Comparison of ENCODE assay signal across 19 cellular contexts in genomic region chr7:95933618-95934017, GRCh38.
DNase-seq lines count a peak whose midpoint lies in the region; ATAC-seq and TF ChIP-seq lines count a peak whose summit lies in the region.
"Had no signal": no experiment of that assay in that cellular context is flagged by ENCODE, and none has a peak within 500 bp of the region (broad histone marks: within the 10 kb centered on the region; RNA-seq: fewer than 3 reads in every experiment).

No MANE protein-coding gene starts in this region.

- H2BK12ac ChIP-seq in mesenchymal stem cell (ENCODE audit: low read length in 2 of 2): no peak overlapping the region

- H2AK5ac ChIP-seq in mesenchymal stem cell (ENCODE audit: low read length, severe bottlenecking): no peak overlapping the region

- in situ Hi-C loops in G401 (cut with HindIII; ENCODE audit: low sequenced_read_pairs): no loop called here

- DNase-seq in DMS53 (lab: John Stamatoyannopoulos, UW) (peak; percentile 98), NCI-H1417 treated with DMSO at 0.1 percent for 48 hours (lab: John Stamatoyannopoulos, UW) (peak; percentile 100), NCI-H2171 (lab: John Stamatoyannopoulos, UW) (peak; percentile 37), SJCRH30 (peak; percentile 22 to 55), G401 (ENCODE audit: low spot score) (no peak), sigmoid colon (no peak), mesenchymal stem cell (no peak)
- DNase-seq: activated CD4-positive, alpha-beta T cell treated with anti-CD3 and anti-CD28 coated beads, Interleukin-2, amount 10 ng/mL, durations not matched to agents 24 days and 14 days; activated CD8-positive, alpha-beta memory T cell treated with anti-CD3 and anti-CD28 coated beads, Interleukin-2, amount 50 U/mL, for 4 hours; activated gamma-delta T cell; CD8-positive, alpha-beta memory T cell; erythroblast; H9; left lung; stimulated activated CD4-positive, alpha-beta T cell treated with anti-CD3 and anti-CD28 coated beads, Interleukin-4, amount 100 ng/mL, for 1 hour; SW 1271; upper lobe of left lung had no signal

- H3K4me2 ChIP-seq in mesenchymal stem cell (ENCODE audit: low read length, poor library complexity, severe bottlenecking): no peak overlapping the region

- no peaks in the 10 kb centered on the region for H3K27me3 ChIP-seq in SJCRH30
- H3K27me3 ChIP-seq in sigmoid colon: no peaks in the 10 kb centered on the region
- no peaks in the 10 kb centered on the region for H3K27me3 ChIP-seq in mesenchymal stem cell (ENCODE audit: control insufficient read depth in 1 of 2, insufficient read depth in 1 of 2, low read length in 2 of 2)
- H3K27me3 ChIP-seq: left lung, upper lobe of left lung had no signal

- no peak overlapping the region for H3K14ac ChIP-seq in mesenchymal stem cell (ENCODE audit: low read length in 2 of 2)

- no peak overlapping the region for H2BK120ac ChIP-seq in mesenchymal stem cell (ENCODE audit: low read depth, low read length)

- no peak overlapping the region for H2BK15ac ChIP-seq in mesenchymal stem cell (ENCODE audit: low read depth, poor library complexity, severe bottlenecking)

- no peak overlapping the region for H4K8ac ChIP-seq in mesenchymal stem cell (ENCODE audit: low read length)

- H3K27ac ChIP-seq in SJCRH30 (no peak overlapping the region), sigmoid colon (no peak overlapping the region), mesenchymal stem cell (ENCODE audit: low read length, poor library complexity, severe bottlenecking) (no peak overlapping the region)
- H3K27ac ChIP-seq: HL-60, left lung, upper lobe of left lung had no signal

- H3K36me3 ChIP-seq in SJCRH30 (no peaks in the 10 kb centered on the region), sigmoid colon (no peaks in the 10 kb centered on the region), mesenchymal stem cell (ENCODE audit: control insufficient read depth in 1 of 2, insufficient read depth in 2 of 2, low read depth in 1 of 2, low read length in 2 of 2) (no peaks in the 10 kb centered on the region)
- H3K36me3 ChIP-seq: left lung, upper lobe of left lung had no signal

- no peak for ATAC-seq in HG03039 (IDR thresholded peaks at IDR 0.05; ENCODE audit: unreplicated experiment)
- ATAC-seq: left lung had no signal

- no peak for TF ChIP-seq CTCF in sigmoid colon (IDR thresholded peaks at IDR 0.05)

- H3K23ac ChIP-seq in mesenchymal stem cell (ENCODE audit: low read length in 2 of 2): no peak overlapping the region

- H3K18ac ChIP-seq in mesenchymal stem cell (ENCODE audit: low read depth in 1 of 2, low read length in 2 of 2): no peak overlapping the region

- intact Hi-C loops in sigmoid colon (cut with DNase I): no loop called here

- WGBS in sigmoid colon, 2 donors: 55 to 77% methylated on average over 4 of the region's 4 CpGs
- WGBS in mesenchymal stem cell: 100% methylated on average over 1 of the region's 4 CpGs

- TF ChIP-seq EP300 in sigmoid colon (IDR thresholded peaks at IDR 0.05): no peak

- no peaks in the 10 kb centered on the region for H3K79me1 ChIP-seq in mesenchymal stem cell (replicated peaks; ENCODE audit: low read length, poor library complexity, severe bottlenecking)

- H2BK5ac ChIP-seq in mesenchymal stem cell (ENCODE audit: low read depth, low read length, poor library complexity, severe bottlenecking): no peak overlapping the region

- H3K4me1 ChIP-seq in SJCRH30: peaks cover 5% of the 10 kb centered on the region; the same call in 1 of the 2 replicates
- H3K4me1 ChIP-seq in sigmoid colon: no peaks in the 10 kb centered on the region
- H3K4me1 ChIP-seq in mesenchymal stem cell (ENCODE audit: control insufficient read depth, insufficient read depth, low read depth, low read length): no peaks in the 10 kb centered on the region
- H3K4me1 ChIP-seq: left lung, upper lobe of left lung had no signal

- TF ChIP-seq POLR2A in sigmoid colon (IDR thresholded peaks at IDR 0.05): no peak

- H3K4me3 ChIP-seq in SJCRH30 (no peak overlapping the region), sigmoid colon (no peak overlapping the region), mesenchymal stem cell (ENCODE audit: insufficient read depth in 1 of 2, low read depth in 1 of 2, low read length in 2 of 2) (no peak overlapping the region)
- H3K4me3 ChIP-seq: left lung, upper lobe of left lung had no signal

- H2AFZ ChIP-seq in mesenchymal stem cell (ENCODE audit: low read depth, low read length): no peak overlapping the region

- no peak overlapping the region for H3K9ac ChIP-seq in mesenchymal stem cell (ENCODE audit: low read length)

- H4K91ac ChIP-seq in mesenchymal stem cell (ENCODE audit: low read length): no peak overlapping the region

- H3K9me3 ChIP-seq in SJCRH30 (replicated peaks): no peaks in the 10 kb centered on the region
- no peaks in the 10 kb centered on the region for H3K9me3 ChIP-seq in sigmoid colon
- H3K9me3 ChIP-seq in mesenchymal stem cell (ENCODE audit: control insufficient read depth, low read length): no peaks in the 10 kb centered on the region
- H3K9me3 ChIP-seq: left lung, upper lobe of left lung had no signal

- no peak overlapping the region for H3K4ac ChIP-seq in mesenchymal stem cell (ENCODE audit: low read depth in 1 of 2, low read length in 2 of 2)

Comparison
In these comparisons a context has a peak if more than half of its experiments do, and no peak if none do; other contexts are left out.
1. DNase-seq: peak in DMS53 (single experiment), NCI-H1417 treated with DMSO at 0.1 percent for 48 hours (single experiment), NCI-H2171 (single experiment) and SJCRH30 (2 of 2); none in G401 (single experiment), sigmoid colon (single experiment) and mesenchymal stem cell (single experiment).